ENCODE assay signal across 16 cellular contexts in genomic region chr21:35212393-35213127, GRCh38.
A peak's percentile ranks its signal among the peaks of the same experiment; 100 is the strongest.
DNase-seq lines count a peak whose midpoint lies in the region; ATAC-seq, FAIRE-seq and TF ChIP-seq lines count a peak whose summit lies in the region.
"Had no signal": no experiment of that assay in that cellular context is flagged by ENCODE, and none has a peak within 500 bp of the region (broad histone marks: within the 10 kb centered on the region; RNA-seq: fewer than 3 reads in every experiment).

No MANE protein-coding gene starts in this region.

- peaks cover 2 to 7% (median 6%) of the 10 kb centered on the region in 3 donors for H3K27me3 Mint-ChIP-seq in immature natural killer cell (ENCODE audit: low read depth in 3 of 3)
- H3K27me3 Mint-ChIP-seq: activated naive CD4-positive, alpha-beta T cell treated with anti-CD3 and anti-CD28 coated beads, Interleukin-2, amount 10 ng/mL, durations not matched to agents 7 days and 5 days; naive B cell had no signal

- CTCF ChIA-PET in GM12878 (lab: Yijun Ruan, JAX) = no interaction called here

- ATAC-seq in GM12878 (no peak), upper lobe of left lung (ENCODE audit: low FRiP score in 2 of 2) (peak; percentile 37 to 52)

- H3K9me1 ChIP-seq in keratinocyte (ENCODE audit: control insufficient read depth, extremely low read depth, insufficient read depth, low read length) = no peaks in the 10 kb centered on the region

- no peak for TF ChIP-seq EP300 in GM12878 (IDR thresholded peaks at IDR 0.05; ENCODE audit: borderline replicate concordance in 1 of 2, control insufficient read depth in 1 of 2, low read depth in 2 of 2, low read length in 2 of 2)
- peak in 1 of 4 donors; percentile 25 for TF ChIP-seq EP300 in upper lobe of left lung (IDR thresholded peaks at IDR 0.05)

- TF ChIP-seq POLR2A in GM12878 (IDR thresholded peaks at IDR 0.05; ENCODE audit: low read depth, low read length) (no peak), upper lobe of left lung (IDR thresholded peaks at IDR 0.05) (no peak)

- DNase-seq in DMS 273 (lab: John Stamatoyannopoulos, UW; ENCODE audit: unreplicated experiment) = peak; percentile 32
- no peak for DNase-seq in DMS 273 treated with DMSO at 0.1 percent for 48 hours (lab: John Stamatoyannopoulos, UW)
- no peak for DNase-seq in GM12878 (ENCODE audit: low read depth, low spot score)
- DNase-seq in keratinocyte (ENCODE audit: low read depth, low spot score) = no peak
- peak in 1 of 2 donors; percentile 46 for DNase-seq in upper lobe of left lung
- no peak for DNase-seq in NCI-H1436 treated with DMSO at 0.1 percent for 48 hours (lab: John Stamatoyannopoulos, UW)
- no peak for DNase-seq in NCI-H82 treated with DMSO at 0.1 percent for 48 hours (lab: John Stamatoyannopoulos, UW; ENCODE audit: unreplicated experiment)
- no peak for DNase-seq in immature natural killer cell
- DNase-seq: activated naive CD4-positive, alpha-beta T cell treated with anti-CD3 and anti-CD28 coated beads, Interleukin-2, amount 10 ng/mL, durations not matched to agents 7 days and 5 days; GOT3; naive B cell; NCI-H446 had no signal

- intact Hi-C loops in GM12878 (cut with micrococcal nuclease; ENCODE audit: unreplicated experiment) = no loop called here

- H3K4me3 Mint-ChIP-seq in immature natural killer cell = no peak overlapping the region
- H3K4me3 Mint-ChIP-seq: activated naive CD4-positive, alpha-beta T cell treated with anti-CD3 and anti-CD28 coated beads, Interleukin-2, amount 10 ng/mL, durations not matched to agents 7 days and 5 days; naive B cell had no signal

- TF ChIP-seq CTCF in GM12878 (IDR thresholded peaks at IDR 0.05 in 2 of 3, conservative IDR thresholded peaks at IDR 0.05 in 1 of 3; ENCODE audit: control insufficient read depth in 2 of 3, extremely low read depth in 1 of 3, insufficient read depth in 1 of 3, low read depth in 3 of 3, low read length in 3 of 3) (no peak), keratinocyte (optimal IDR thresholded peaks at IDR 0.05 in 1 of 3, IDR thresholded peaks at IDR 0.05 in 1 of 3, conservative IDR thresholded peaks at IDR 0.05 in 1 of 3; ENCODE audit: extremely low read depth in 1 of 3, insufficient read depth in 2 of 3, low read length in 3 of 3) (no peak), upper lobe of left lung (IDR thresholded peaks at IDR 0.05) (no peak)

- H2AFZ ChIP-seq in GM12878 (ENCODE audit: control insufficient read depth, low read depth, low read length) = no peak overlapping the region
- H2AFZ ChIP-seq in keratinocyte (ENCODE audit: control insufficient read depth, low read length) = peak overlapping the region; percentile 14

- H3K4me3 ChIP-seq in GM12878 (no peak overlapping the region), keratinocyte (ENCODE audit: control insufficient read depth in 2 of 3, extremely low read depth in 1 of 3, insufficient read depth in 2 of 3, low read depth in 1 of 3, low read length in 3 of 3) (no peak overlapping the region), upper lobe of left lung (no peak overlapping the region)
- H3K4me3 ChIP-seq: tibial nerve had no signal

- H3K9ac ChIP-seq in GM12878 (ENCODE audit: control insufficient read depth, insufficient read depth, low read length) = no peak overlapping the region
- no peak overlapping the region for H3K9ac ChIP-seq in keratinocyte (ENCODE audit: control insufficient read depth, extremely low read depth, insufficient read depth, low read length)

- no peak for TF ChIP-seq RAD21 in GM12878 (IDR thresholded peaks at IDR 0.05; ENCODE audit: insufficient read depth, low read depth, low read length)

- peaks cover 0 to 10% (median 1%) of the 10 kb centered on the region in 6 donors for H3K9me3 Mint-ChIP-seq in immature natural killer cell

- SMC1A ChIA-PET in GM12878 (lab: Charles Lee; ENCODE audit: uncharacterized antibody, unreplicated experiment) = no interaction called here

- H3K79me2 ChIP-seq in GM12878 (ENCODE audit: control insufficient read depth, insufficient read depth, low read length) (no peaks in the 10 kb centered on the region), keratinocyte (ENCODE audit: control insufficient read depth, insufficient read depth, low read length) (no peaks in the 10 kb centered on the region)

- WGBS in GM12878 (ENCODE audit: insufficient coverage, insufficient replicate concordance, low lambda C conversion rate, missing lambda C conversion rate) = 46% methylated on average over 3 of the region's 3 CpGs
- WGBS in upper lobe of left lung, 2 donors = 62 to 71% methylated on average over 3 of the region's 3 CpGs

- H3K4me1 ChIP-seq in GM12878 (ENCODE audit: control insufficient read depth, insufficient read depth, low read length) (peaks cover 8% of the 10 kb centered on the region), keratinocyte (ENCODE audit: control insufficient read depth, extremely low read depth, insufficient read depth, low read length) (peaks cover 28% of the 10 kb centered on the region), upper lobe of left lung (peaks cover 0 to 2% (median 0%) of the 10 kb centered on the region in 4 donors)

- RAD21 ChIA-PET in GM12878 (lab: Charles Lee; ENCODE audit: unreplicated experiment) = no interaction called here

- H3K4me2 ChIP-seq in GM12878 (ENCODE audit: control insufficient read depth, insufficient read depth) = peak overlapping the region; percentile 44
- no peak overlapping the region for H3K4me2 ChIP-seq in keratinocyte (ENCODE audit: control insufficient read depth, extremely low read depth, insufficient read depth, low read depth, low read length)

- no peak overlapping the region for H3K27ac Mint-ChIP-seq in immature natural killer cell
- H3K27ac Mint-ChIP-seq: activated naive CD4-positive, alpha-beta T cell treated with anti-CD3 and anti-CD28 coated beads, Interleukin-2, amount 10 ng/mL, durations not matched to agents 7 days and 5 days had no signal

- no peak overlapping the region for H3K27ac ChIP-seq in GM12878 (ENCODE audit: control insufficient read depth, insufficient read depth)
- peak overlapping the region; percentile 8 for H3K27ac ChIP-seq in keratinocyte (ENCODE audit: control insufficient read depth, insufficient read depth, low read length)
- H3K27ac ChIP-seq in upper lobe of left lung = no peak overlapping the region
- H3K27ac ChIP-seq: 22Rv1 had no signal

- no TSS peak for BruUV-seq in GM12878 (replicated peaks; lab: Mats Ljungman, UMichigan)

- H3K27me3 ChIP-seq in GM12878 (replicated peaks in 1 of 2; ENCODE audit: control insufficient read depth in 2 of 2, insufficient read depth in 2 of 2, low read length in 1 of 2) (no peaks in the 10 kb centered on the region), keratinocyte (ENCODE audit: control insufficient read depth, extremely low read depth, insufficient read depth, low read length) (no peaks in the 10 kb centered on the region), upper lobe of left lung (no peaks in the 10 kb centered on the region)
- H3K27me3 ChIP-seq: tibial nerve had no signal

- H4K20me1 ChIP-seq in GM12878 (ENCODE audit: control insufficient read depth, insufficient read depth) = no peaks in the 10 kb centered on the region
- no peaks in the 10 kb centered on the region for H4K20me1 ChIP-seq in keratinocyte (ENCODE audit: control insufficient read depth, extremely low read depth, insufficient read depth, low read length)

- FAIRE-seq in GM12878 (lab: Jason Lieb, UNC) (peak; percentile 23), keratinocyte (lab: Jason Lieb, UNC) (no peak)
- FAIRE-seq: GM19239, islet of Langerhans had no signal

- H3K36me3 ChIP-seq in GM12878 (ENCODE audit: control insufficient read depth in 2 of 2, insufficient read depth in 2 of 2, low read length in 1 of 2) (no peaks in the 10 kb centered on the region), keratinocyte (ENCODE audit: control insufficient read depth in 2 of 2, extremely low read depth in 1 of 2, insufficient read depth in 2 of 2, low read length in 2 of 2) (no peaks in the 10 kb centered on the region), upper lobe of left lung (no peaks in the 10 kb centered on the region)
- H3K36me3 ChIP-seq: tibial nerve had no signal

- dilution Hi-C loops in keratinocyte (cut with MboI; ENCODE audit: extremely low pct_ligation_motif_present, low sequenced_read_pairs) = no loop called here

- H3K4me1 Mint-ChIP-seq in immature natural killer cell = no peaks in the 10 kb centered on the region
- H3K4me1 Mint-ChIP-seq: activated naive CD4-positive, alpha-beta T cell treated with anti-CD3 and anti-CD28 coated beads, Interleukin-2, amount 10 ng/mL, durations not matched to agents 7 days and 5 days had no signal

- POLR2A ChIA-PET in GM12878 (lab: Charles Lee) = no interaction called here

- peaks cover 0 to 6% (median 0%) of the 10 kb centered on the region in 3 donors for H3K36me3 Mint-ChIP-seq in immature natural killer cell
- H3K36me3 Mint-ChIP-seq: activated naive CD4-positive, alpha-beta T cell treated with anti-CD3 and anti-CD28 coated beads, Interleukin-2, amount 10 ng/mL, durations not matched to agents 7 days and 5 days had no signal

- H3K9me3 ChIP-seq in GM12878 (replicated peaks; ENCODE audit: control insufficient read depth, insufficient read depth, low read length) (no peaks in the 10 kb centered on the region; the same call in 2 of the 3 replicates), keratinocyte (ENCODE audit: control insufficient read depth, low read depth, low read length) (no peaks in the 10 kb centered on the region), upper lobe of left lung (no peaks in the 10 kb centered on the region)
- H3K9me3 ChIP-seq: tibial nerve had no signal

- in situ Hi-C loops in GM12878 (cut with MboI) = no loop called here

TF ChIP-seq in GM12878, 131 proteins besides CTCF, POLR2A, EP300 and RAD21 (continues in another document):
- 0 out of 2 replicates have a peak, but pooled peaks have one; percentile 10 for TF ChIP-seq MEF2A (IDR thresholded peaks at IDR 0.05; ENCODE audit: insufficient read depth, low read depth, low read length)
- no peak for TF ChIP-seq NKRF (conservative IDR thresholded peaks at IDR 0.05)
- TF ChIP-seq NFIC (IDR thresholded peaks at IDR 0.05; ENCODE audit: low read depth, low read length) = peak; percentile 41; the same call in 1 of the 2 replicates
- no peak for TF ChIP-seq RFX5 (IDR thresholded peaks at IDR 0.05; ENCODE audit: low read depth, low read length)
- no peak for TF ChIP-seq SMAD5 (IDR thresholded peaks at IDR 0.05; ENCODE audit: low read depth)
